18 cellular contexts compared by ENCODE assay signal in the genomic region with DNA sequence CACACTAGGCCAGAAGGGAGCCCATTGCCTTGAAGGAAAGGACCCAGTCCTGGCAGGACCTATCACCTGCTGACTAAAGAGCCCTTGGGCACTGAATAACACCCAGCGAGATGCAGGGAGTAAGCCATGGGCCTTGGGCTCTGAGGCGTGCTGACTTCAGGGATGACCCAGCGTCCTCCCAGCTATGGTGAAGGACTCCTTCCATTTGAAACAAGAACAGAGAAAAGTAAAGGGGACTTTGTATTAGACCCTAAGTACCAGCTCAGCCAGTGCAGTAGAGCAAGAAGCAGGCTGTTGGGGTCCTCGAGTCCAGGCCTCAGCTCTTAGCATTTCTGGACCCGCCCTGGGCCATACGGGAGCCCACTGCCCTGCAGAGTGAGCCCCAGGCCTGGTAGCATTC. TPM values are rescaled to one million over a fixed set of nuclear protein-coding genes. Genes with fewer than 3 reads are reported as not detected.
A peak's percentile ranks its signal among the peaks of the same experiment; 100 is the strongest.
DNase-seq lines count a peak whose midpoint lies in the region; TF ChIP-seq lines count a peak whose summit lies in the region.
"Had no signal": no experiment of that assay in that cellular context is flagged by ENCODE, and none has a peak within 500 bp of the region (broad histone marks: within the 10 kb centered on the region; RNA-seq: fewer than 3 reads in every experiment).

No MANE protein-coding gene starts in this region.

- no peaks in the 10 kb centered on the region for H3K9me3 ChIP-seq in left ventricle myocardium inferior (replicated peaks)
- H3K9me3 ChIP-seq: A549, Caco-2 had no signal

- DNase-seq in cardiac septum (ENCODE audit: low spot score) (peak; percentile 65), left ventricle myocardium inferior (no peak), posterior vena cava (ENCODE audit: low spot score) (peak; percentile 62), NOMO-1 (lab: John Stamatoyannopoulos, UW; ENCODE audit: unreplicated experiment in 2 of 2) (no peak)
- no peak for DNase-seq in activated CD4-positive, alpha-beta memory T cell treated with anti-CD3 and anti-CD28 coated beads, Interleukin-2, amount 10 ng/mL, durations not matched to agents 7 days and 5 days
- DNase-seq: AML-193; Caco-2; Calu3; CD4-positive, alpha-beta T cell; CD8-positive, alpha-beta T cell; DMS79 treated with DMSO at 0.1 percent for 48 hours; GF-D8 had no signal

- no peak overlapping the region for H3K4me3 ChIP-seq in left ventricle myocardium inferior
- H3K4me3 ChIP-seq: A549; BLaER1 treated with 17β-estradiol and CSF1 and Interleukin-3, amounts not matched to agents 10 nM and 100 nM had no signal

- intact Hi-C loops in cardiac septum (cut with DNase I) (no loop called here), left ventricle myocardium inferior (cut with micrococcal nuclease) (no loop called here), posterior vena cava (cut with DNase I) (no loop called here)

- H3K36me3 ChIP-seq in left ventricle myocardium inferior = no peaks in the 10 kb centered on the region
- H3K36me3 ChIP-seq: BLaER1 treated with 17β-estradiol and CSF1 and Interleukin-3, amounts not matched to agents 10 nM and 100 nM had no signal

- H3K27ac ChIP-seq in left ventricle myocardium inferior (replicated peaks) = no peak overlapping the region
- H3K27ac ChIP-seq: 22Rv1; A549; BLaER1 treated with 17β-estradiol and CSF1 and Interleukin-3, amounts not matched to agents 10 nM and 100 nM; C4-2B had no signal

- H3K4me1 ChIP-seq in left ventricle myocardium inferior = no peaks in the 10 kb centered on the region
- H3K4me1 ChIP-seq: A549; BLaER1 treated with 17β-estradiol and CSF1 and Interleukin-3, amounts not matched to agents 10 nM and 100 nM; Caco-2 had no signal

- H3K27me3 ChIP-seq in left ventricle myocardium inferior (ENCODE audit: low read depth) = no peaks in the 10 kb centered on the region

- no peaks in the 10 kb centered on the region for H3K9me3 Mint-ChIP-seq in activated CD4-positive, alpha-beta memory T cell treated with anti-CD3 and anti-CD28 coated beads, Interleukin-2, amount 10 ng/mL, durations not matched to agents 7 days and 5 days
- H3K9me3 Mint-ChIP-seq: CD4-positive, alpha-beta T cell; CD8-positive, alpha-beta T cell had no signal

- POLR2A ChIA-PET in activated CD4-positive, alpha-beta memory T cell treated with anti-CD3 and anti-CD28 coated beads, Interleukin-2, amount 10 ng/mL, durations not matched to agents 7 days and 5 days (lab: Charles Lee) = no interaction called here

- peaks cover 1% of the 10 kb centered on the region for H3K27me3 Mint-ChIP-seq in activated CD4-positive, alpha-beta memory T cell treated with anti-CD3 and anti-CD28 coated beads, Interleukin-2, amount 10 ng/mL, durations not matched to agents 7 days and 5 days
- H3K27me3 Mint-ChIP-seq: B cell; CD4-positive, alpha-beta T cell had no signal

- no peaks in the 10 kb centered on the region for H3K36me3 Mint-ChIP-seq in activated CD4-positive, alpha-beta memory T cell treated with anti-CD3 and anti-CD28 coated beads, Interleukin-2, amount 10 ng/mL, durations not matched to agents 7 days and 5 days (ENCODE audit: low read depth)
- H3K36me3 Mint-ChIP-seq: CD8-positive, alpha-beta T cell had no signal

- H3K4me1 Mint-ChIP-seq in activated CD4-positive, alpha-beta memory T cell treated with anti-CD3 and anti-CD28 coated beads, Interleukin-2, amount 10 ng/mL, durations not matched to agents 7 days and 5 days = peaks cover 6% of the 10 kb centered on the region
- H3K4me1 Mint-ChIP-seq: B cell had no signal

- TF ChIP-seq CTCF in left ventricle myocardium inferior (IDR thresholded peaks at IDR 0.05; ENCODE audit: borderline replicate concordance) = no peak

- H3K4me3 Mint-ChIP-seq in activated CD4-positive, alpha-beta memory T cell treated with anti-CD3 and anti-CD28 coated beads, Interleukin-2, amount 10 ng/mL, durations not matched to agents 7 days and 5 days = no peak overlapping the region
- H3K4me3 Mint-ChIP-seq: B cell; CD4-positive, alpha-beta T cell; CD8-positive, alpha-beta T cell had no signal

- H3K27ac Mint-ChIP-seq in activated CD4-positive, alpha-beta memory T cell treated with anti-CD3 and anti-CD28 coated beads, Interleukin-2, amount 10 ng/mL, durations not matched to agents 7 days and 5 days = no peak overlapping the region
- H3K27ac Mint-ChIP-seq: B cell; CD4-positive, alpha-beta T cell; CD8-positive, alpha-beta T cell had no signal

- CTCF ChIA-PET in activated CD4-positive, alpha-beta memory T cell treated with anti-CD3 and anti-CD28 coated beads, Interleukin-2, amount 10 ng/mL, durations not matched to agents 7 days and 5 days (lab: Charles Lee) = no interaction called here

RNA-seq across cellular contexts. Expression of gene ETDA, which starts 5.1 kb away (rescaled TPM):
- total RNA-seq in cardiac septum (not detected), left ventricle myocardium inferior (not detected), posterior vena cava (not detected)
- not detected for total RNA-seq in activated CD4-positive, alpha-beta memory T cell treated with anti-CD3 and anti-CD28 coated beads, Interleukin-2, amount 10 ng/mL, durations not matched to agents 7 days and 5 days
- total RNA-seq: A172; B cell; Caco-2; Calu3; CD4-positive, alpha-beta T cell; CD8-positive, alpha-beta T cell had no signal

RNA-seq across cellular contexts. Expression of gene ETDC, which starts 52.4 kb away (rescaled TPM):
- total RNA-seq in cardiac septum = not detected
- total RNA-seq in left ventricle myocardium inferior = not detected
- not detected for total RNA-seq in posterior vena cava
- total RNA-seq in activated CD4-positive, alpha-beta memory T cell treated with anti-CD3 and anti-CD28 coated beads, Interleukin-2, amount 10 ng/mL, durations not matched to agents 7 days and 5 days = not detected
- total RNA-seq: A172; B cell; Caco-2; Calu3; CD4-positive, alpha-beta T cell; CD8-positive, alpha-beta T cell had no signal

Comparison
In these comparisons a context has a peak if more than half of its experiments do, and no peak if none do; other contexts are left out.
1. DNase-seq: peak in cardiac septum (single experiment) and posterior vena cava (single experiment); none in left ventricle myocardium inferior (single experiment), activated CD4-positive, alpha-beta memory T cell treated with anti-CD3 and anti-CD28 coated beads, Interleukin-2, amount 10 ng/mL, durations not matched to agents 7 days and 5 days (single experiment) and NOMO-1 (0 of 2).